In the genomic region with DNA sequence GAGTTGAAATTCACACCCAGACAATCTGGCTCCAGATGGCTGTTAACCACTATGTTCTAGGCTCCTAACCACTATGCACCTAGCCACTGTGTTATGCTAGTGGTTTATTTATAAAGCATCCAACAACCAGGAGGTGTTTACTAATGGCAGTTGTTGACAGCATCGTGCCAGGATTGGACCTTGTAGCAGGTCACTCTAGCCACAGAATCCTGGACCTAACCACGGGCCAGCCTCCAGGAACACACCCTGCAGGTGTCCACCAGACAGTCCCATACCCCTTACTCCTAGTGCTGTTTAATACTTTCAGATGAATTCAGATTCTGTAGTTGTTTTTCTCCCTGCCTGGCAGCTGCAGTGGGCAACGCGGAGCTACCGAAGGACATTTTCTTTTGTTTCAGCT, we compare ENCODE assay signal across 13 cellular contexts. TPM values are rescaled to one million over a fixed set of nuclear protein-coding genes. Genes with fewer than 3 reads are reported as not detected.
DNase-seq lines count a peak whose midpoint lies in the region; ATAC-seq and TF ChIP-seq lines count a peak whose summit lies in the region.
"Had no signal": no experiment of that assay in that cellular context is flagged by ENCODE, and none has a peak within 500 bp of the region (broad histone marks: within the 10 kb centered on the region; RNA-seq: fewer than 3 reads in every experiment).

No MANE protein-coding gene starts in this region.

- ATAC-seq in left cardiac atrium (no peak), esophagus mucosa (no peak)

- H3K27me3 Mint-ChIP-seq in brain: peaks cover 12% of the 10 kb centered on the region

- H3K4me1 Mint-ChIP-seq in brain: peaks cover 43% of the 10 kb centered on the region

- no peak for TF ChIP-seq CTCF in brain (conservative IDR thresholded peaks at IDR 0.05)

- peak overlapping the region in 3 of 5 experiments; percentile 40 to 60 (median 59) for H3K4me3 Mint-ChIP-seq in brain
- H3K4me3 Mint-ChIP-seq: CD8-positive, alpha-beta memory T cell had no signal

- no peaks in the 10 kb centered on the region for H3K36me3 Mint-ChIP-seq in brain
- H3K36me3 Mint-ChIP-seq: CD8-positive, alpha-beta memory T cell had no signal

- peak overlapping the region in 3 of 5 experiments; percentile 51 to 90 (median 54) for H3K27ac Mint-ChIP-seq in brain
- H3K27ac Mint-ChIP-seq: CD8-positive, alpha-beta memory T cell had no signal

- H3K9me3 Mint-ChIP-seq in brain: peaks cover 0 to 7% (median 0%) of the 10 kb centered on the region in 5 experiments
- H3K9me3 Mint-ChIP-seq: CD8-positive, alpha-beta memory T cell had no signal

- peak; percentile 33 for DNase-seq in activated effector memory CD4-positive, alpha-beta T cell treated with anti-CD3 and anti-CD28 coated beads, Interleukin-2, amount 50 U/mL, for 16 hours
- no peak for DNase-seq in activated effector memory CD4-positive, alpha-beta T cell treated with Interleukin-2 at 50 U/mL for 16 hours
- DNase-seq in myocyte (ENCODE audit: low read depth) (peak; percentile 22), NCI-H1694 (lab: John Stamatoyannopoulos, UW) (no peak), left cardiac atrium (no peak)
- DNase-seq: 8988T; AML-193; Caco-2; CD8-positive, alpha-beta memory T cell; GOT3 had no signal

- intact Hi-C loops in left cardiac atrium (cut with DNase I): loop anchor here in 1 of 2 donors (10.0 kb wide), 1 partner anchor 265 kb away; no protein-coding TSS in a partner anchor

RNA-seq across cellular contexts. Expression of a gene that starts 4.2 kb away (rescaled TPM):
- polyA plus RNA-seq in brain (ENCODE audit: insufficient read depth, low read depth, low replicate concordance): 6.0 TPM
- total RNA-seq in myocyte (0.05 TPM in 1 of 2 replicates, not detected in the other), left cardiac atrium (under 1 TPM in 1 of 2 donors, not detected in 1; 0.12 TPM), esophagus mucosa (not detected)
- 0.03 TPM for polyA plus RNA-seq in myocyte (2012)
- total RNA-seq: Caco-2; CD8-positive, alpha-beta memory T cell; HT1080 had no signal
- polyA plus RNA-seq: CD8-positive, alpha-beta memory T cell had no signal

Comparison
In these comparisons a context has a peak if more than half of its experiments do, and no peak if none do; other contexts are left out.
1. DNase-seq: peak in activated effector memory CD4-positive, alpha-beta T cell treated with anti-CD3 and anti-CD28 coated beads, Interleukin-2, amount 50 U/mL, for 16 hours (single experiment) and myocyte (single experiment); none in activated effector memory CD4-positive, alpha-beta T cell treated with Interleukin-2 at 50 U/mL for 16 hours (single experiment), NCI-H1694 (single experiment) and left cardiac atrium (single experiment).